16 cellular contexts compared by ENCODE assay signal in genomic region chr2:175824243-175824642, GRCh38.
DNase-seq lines count a peak whose midpoint lies in the region; ATAC-seq and TF ChIP-seq lines count a peak whose summit lies in the region.
"Had no signal": no experiment of that assay in that cellular context is flagged by ENCODE, and none has a peak within 500 bp of the region (broad histone marks: within the 10 kb centered on the region; RNA-seq: fewer than 3 reads in every experiment).

No MANE protein-coding gene starts in this region.

- no peak for TF ChIP-seq POLR2A in GM18505 (IDR thresholded peaks at IDR 0.05; ENCODE audit: borderline replicate concordance, extremely low read depth, insufficient read depth, insufficient read length)

- DNase-seq in GM03348 (ENCODE audit: low spot score), result peak; percentile 23
- DNase-seq in astrocyte of the hippocampus (ENCODE audit: low read depth, low spot score), result peak; percentile 36
- peak; percentile 12 for DNase-seq in fibroblast of peridontal ligament (ENCODE audit: extremely low read depth)
- DNase-seq in ecto neural progenitor cell (ENCODE audit: low spot score), result no peak
- DNase-seq: ACHN; AML-193; Caco-2; CD4-positive, alpha-beta T cell; GF-D8; H9; IMR-90 had no signal

- ATAC-seq in GM18505 (IDR thresholded peaks at IDR 0.05; ENCODE audit: unreplicated experiment) (no peak), HG02798 (IDR thresholded peaks at IDR 0.05; ENCODE audit: poor library complexity, unreplicated experiment) (no peak), GM18519 (IDR thresholded peaks at IDR 0.05; ENCODE audit: low FRiP score, unreplicated experiment) (no peak)
- ATAC-seq: GM12878, K562 had no signal
